Comparison of ENCODE assay signal across 8 cellular contexts in the genomic region with DNA sequence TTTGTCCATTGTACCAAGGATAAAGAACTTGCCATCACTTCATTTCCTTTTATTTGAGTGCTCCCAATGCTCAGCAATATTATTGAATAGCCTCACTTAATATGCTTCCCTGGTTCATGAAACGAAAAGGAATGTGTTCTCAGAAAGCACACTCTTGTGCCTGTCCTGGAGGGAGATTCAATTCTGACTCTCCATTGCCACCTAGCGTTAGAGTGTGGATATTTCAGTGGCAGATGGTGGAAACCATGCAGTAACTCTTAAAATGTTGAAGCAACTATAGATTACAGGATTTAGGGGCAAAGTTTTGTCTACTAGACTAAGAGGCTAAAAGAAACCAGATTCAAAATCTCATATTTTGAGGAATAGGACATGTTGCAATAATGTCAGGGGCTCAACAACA. TPM values are rescaled to one million over a fixed set of nuclear protein-coding genes. Genes with fewer than 3 reads are reported as not detected.
A peak's percentile ranks its signal among the peaks of the same experiment; 100 is the strongest.
DNase-seq lines count a peak whose midpoint lies in the region; ATAC-seq, FAIRE-seq and TF ChIP-seq lines count a peak whose summit lies in the region.

No MANE protein-coding gene starts in this region.

- H3K9ac ChIP-seq in parathyroid adenoma = no peak overlapping the region

- no peak overlapping the region for H2AFZ ChIP-seq in parathyroid adenoma

- peaks cover 3% of the 10 kb centered on the region for H3K4me1 ChIP-seq in parathyroid adenoma

- TF ChIP-seq CTCF in parathyroid adenoma (IDR thresholded peaks at IDR 0.05) (peak; percentile 61), omental fat pad (IDR thresholded peaks at IDR 0.05) (peak in 1 of 3 donors; percentile 29)

- ATAC-seq in GM19324 (IDR thresholded peaks at IDR 0.05; ENCODE audit: low FRiP score, unreplicated experiment) = peak; percentile 64
- ATAC-seq in omental fat pad (ENCODE audit: low FRiP score) = no peak
- ATAC-seq in GM21390 (IDR thresholded peaks at IDR 0.05; ENCODE audit: unreplicated experiment) = no peak

- H3K9me3 ChIP-seq in parathyroid adenoma (ENCODE audit: control insufficient read depth, low read length) = no peaks in the 10 kb centered on the region

- H3K4me3 ChIP-seq in parathyroid adenoma (ENCODE audit: low read depth, low read length) = no peak overlapping the region

- H3K4me2 ChIP-seq in parathyroid adenoma (ENCODE audit: low read length) = no peak overlapping the region

- H3K27me3 ChIP-seq in parathyroid adenoma (ENCODE audit: control insufficient read depth, insufficient read depth, low read length) = no peaks in the 10 kb centered on the region

- no peaks in the 10 kb centered on the region for H3K36me3 ChIP-seq in parathyroid adenoma (ENCODE audit: control insufficient read depth, insufficient read depth, low read length)

- FAIRE-seq in frontal cortex (lab: Jason Lieb, UNC) = peak; percentile 37

- H3K79me2 ChIP-seq in parathyroid adenoma = no peaks in the 10 kb centered on the region

- no peak overlapping the region for H3K27ac ChIP-seq in parathyroid adenoma

- DNase-seq in D341Med (ENCODE audit: low spot score) = peak; percentile 59
- peak; percentile 60 for DNase-seq in NCI-H1694 (lab: John Stamatoyannopoulos, UW)
- DNase-seq in activated CD4-positive, alpha-beta T cell treated with anti-CD3 and anti-CD28 coated beads, Interleukin-2, amount 50 U/mL, for 1 hour = peak; percentile 35
- DNase-seq in frontal cortex (ENCODE audit: low spot score in 2 of 2) = peak; percentile 41 to 47
- no peak for DNase-seq in omental fat pad (ENCODE audit: low spot score)

RNA-seq across cellular contexts. Expression of gene GAB3, which starts 36.0 kb away (rescaled TPM):
- total RNA-seq in frontal cortex = 0.82 TPM
- 10 to 100 TPM in 3 of 4 donors, 1 to 10 TPM in 1; 4.7 to 22.5 (median 14.8) TPM for total RNA-seq in omental fat pad

RNA-seq across cellular contexts. Expression of gene DKC1, which starts 47.7 kb away (rescaled TPM):
- total RNA-seq in frontal cortex (17.5 TPM), omental fat pad (100 to 1,000 TPM in 1 of 4 donors, 10 to 100 TPM in 3; 29.8 to 125 (median 35.9) TPM)
